In genomic region chr4:84809946-84810345, GRCh38 we compare ENCODE assay signal across 1 cellular context.
TF ChIP-seq lines count a peak whose summit lies in the region.

No MANE protein-coding gene starts in this region.

TF ChIP-seq in IMR-90, 13 proteins besides CTCF, POLR2A, EP300 and RAD21 (continued from another document):
- TF ChIP-seq USF2 (IDR thresholded peaks at IDR 0.05; ENCODE audit: low read depth, low read length) (no peak), CEBPB (IDR thresholded peaks at IDR 0.05; ENCODE audit: low read depth, low read length) (no peak), NFE2L2 (IDR thresholded peaks at IDR 0.05; ENCODE audit: low read depth, low read length) (no peak), BHLHE40 (IDR thresholded peaks at IDR 0.05; ENCODE audit: low read depth, low read length) (no peak), RCOR1 (IDR thresholded peaks at IDR 0.05; ENCODE audit: insufficient replicate concordance, low read length) (no peak)
